Comparison of ENCODE assay signal across 8 cellular contexts in genomic region chr5:100780376-100780870, GRCh38.
A peak's percentile ranks its signal among the peaks of the same experiment; 100 is the strongest.
DNase-seq lines count a peak whose midpoint lies in the region; ATAC-seq, FAIRE-seq and TF ChIP-seq lines count a peak whose summit lies in the region.

No MANE protein-coding gene starts in this region.

- H3K9me3 ChIP-seq in A549 = no peaks in the 10 kb centered on the region

- H3K4me3 ChIP-seq in A549 = no peak overlapping the region

- peak overlapping the region; percentile 87 for H3K27ac Mint-ChIP-seq in activated CD4-positive, alpha-beta memory T cell treated with anti-CD3 and anti-CD28 coated beads for 36 hours
- H3K27ac Mint-ChIP-seq in stimulated activated naive CD8-positive, alpha-beta T cell treated with anti-CD3 and anti-CD28 coated beads, Interleukin-15, Interleukin-2, amounts not matched to agents 100 ng/mL and 50 ng/mL, for 24 hours = peak overlapping the region; percentile 96

- no peak for DNase-seq in A549 (ENCODE audit: low read depth in 1 of 2, low spot score in 1 of 2)
- DNase-seq in activated CD4-positive, alpha-beta memory T cell treated with anti-CD3 and anti-CD28 coated beads for 36 hours = no peak
- DNase-seq in foreskin keratinocyte = no peak
- DNase-seq in G401 (ENCODE audit: low spot score) = no peak
- DNase-seq in DMS53 treated with DMSO at 0.1 percent for 48 hours (lab: John Stamatoyannopoulos, UW; ENCODE audit: unreplicated experiment) = no peak

- FAIRE-seq in A549 (lab: Jason Lieb, UNC) = peak; percentile 28

- no peaks in the 10 kb centered on the region for H3K27me3 Mint-ChIP-seq in activated CD4-positive, alpha-beta memory T cell treated with anti-CD3 and anti-CD28 coated beads for 36 hours
- no peaks in the 10 kb centered on the region for H3K27me3 Mint-ChIP-seq in stimulated activated naive CD8-positive, alpha-beta T cell treated with anti-CD3 and anti-CD28 coated beads, Interleukin-15, Interleukin-2, amounts not matched to agents 100 ng/mL and 50 ng/mL, for 24 hours

- CTCF ChIA-PET in A549 (lab: Yijun Ruan, JAX) = no interaction called here
- CTCF ChIA-PET in activated CD4-positive, alpha-beta memory T cell treated with anti-CD3 and anti-CD28 coated beads for 36 hours (lab: Charles Lee) = interaction anchor here (0.9 kb wide), 1 partner anchor 123 kb away, joined by 4 read pairs; the partner anchor contains the start of gene ST8SIA4

- intact Hi-C loops in activated CD4-positive, alpha-beta memory T cell treated with anti-CD3 and anti-CD28 coated beads for 36 hours (cut with micrococcal nuclease) = loop anchor here (1.0 to 5.0 kb wide), 6 partner anchors 46 to 123 kb away; partner anchors contain the start of gene ST8SIA4

- TF ChIP-seq CTCF in A549 (IDR thresholded peaks at IDR 0.05) (no peak), foreskin keratinocyte (conservative IDR thresholded peaks at IDR 0.05) (no peak)

- TF ChIP-seq EP300 in A549 (IDR thresholded peaks at IDR 0.05) = no peak

- H3K4me1 Mint-ChIP-seq in activated CD4-positive, alpha-beta memory T cell treated with anti-CD3 and anti-CD28 coated beads for 36 hours (ENCODE audit: low read depth) = peaks cover 36% of the 10 kb centered on the region
- peaks cover 52% of the 10 kb centered on the region for H3K4me1 Mint-ChIP-seq in stimulated activated naive CD8-positive, alpha-beta T cell treated with anti-CD3 and anti-CD28 coated beads, Interleukin-15, Interleukin-2, amounts not matched to agents 100 ng/mL and 50 ng/mL, for 24 hours (ENCODE audit: low read depth)

- ATAC-seq in A549 (no peak), GM19035 (IDR thresholded peaks at IDR 0.05; ENCODE audit: unreplicated experiment) (peak; percentile 80), HG03108 (IDR thresholded peaks at IDR 0.05; ENCODE audit: unreplicated experiment) (peak; percentile 60), foreskin keratinocyte (no peak)

- peaks cover 11% of the 10 kb centered on the region for H3K4me1 ChIP-seq in A549
- H3K4me1 ChIP-seq in foreskin keratinocyte = peaks cover 10% of the 10 kb centered on the region

- no peak for TF ChIP-seq RAD21 in A549 (conservative IDR thresholded peaks at IDR 0.05 in 1 of 2, IDR thresholded peaks at IDR 0.05 in 1 of 2)

- peak overlapping the region; percentile 56 for H3K4me3 Mint-ChIP-seq in activated CD4-positive, alpha-beta memory T cell treated with anti-CD3 and anti-CD28 coated beads for 36 hours
- H3K4me3 Mint-ChIP-seq in stimulated activated naive CD8-positive, alpha-beta T cell treated with anti-CD3 and anti-CD28 coated beads, Interleukin-15, Interleukin-2, amounts not matched to agents 100 ng/mL and 50 ng/mL, for 24 hours = peak overlapping the region; percentile 79

- in situ Hi-C loops in G401 (cut with HindIII; ENCODE audit: low sequenced_read_pairs) = no loop called here

- no peak overlapping the region for H3K4me2 ChIP-seq in A549

- H3K27ac ChIP-seq in A549 = 0 out of 6 replicates have a peak overlapping the region, but pooled peaks of 1 of the 2 experiments have one; percentile 5
- H3K27ac ChIP-seq in foreskin keratinocyte = no peak overlapping the region

- no peaks in the 10 kb centered on the region for H3K36me3 Mint-ChIP-seq in activated CD4-positive, alpha-beta memory T cell treated with anti-CD3 and anti-CD28 coated beads for 36 hours
- peaks cover 12% of the 10 kb centered on the region for H3K36me3 Mint-ChIP-seq in stimulated activated naive CD8-positive, alpha-beta T cell treated with anti-CD3 and anti-CD28 coated beads, Interleukin-15, Interleukin-2, amounts not matched to agents 100 ng/mL and 50 ng/mL, for 24 hours (ENCODE audit: low read depth)

- H3K9me3 Mint-ChIP-seq in activated CD4-positive, alpha-beta memory T cell treated with anti-CD3 and anti-CD28 coated beads for 36 hours = peaks cover 4% of the 10 kb centered on the region
- peaks cover 8% of the 10 kb centered on the region for H3K9me3 Mint-ChIP-seq in stimulated activated naive CD8-positive, alpha-beta T cell treated with anti-CD3 and anti-CD28 coated beads, Interleukin-15, Interleukin-2, amounts not matched to agents 100 ng/mL and 50 ng/mL, for 24 hours

- TF ChIP-seq POLR2A in A549 (IDR thresholded peaks at IDR 0.05; ENCODE audit: low read length) = no peak

- POLR2A ChIA-PET in A549 (lab: Yijun Ruan, JAX) = no interaction called here
- POLR2A ChIA-PET in activated CD4-positive, alpha-beta memory T cell treated with anti-CD3 and anti-CD28 coated beads for 36 hours (lab: Charles Lee) = interaction anchor here (0.9 to 1.8 kb wide), 4 partner anchors 60 to 122 kb away, joined by 4 to 10 read pairs (median 7); partner anchors contain the start of gene ST8SIA4

- H3K27me3 ChIP-seq in foreskin keratinocyte = no peaks in the 10 kb centered on the region

- WGBS in A549 (ENCODE audit: missing lambda C conversion rate) = 85% methylated on average over 4 of the region's 4 CpGs

TF ChIP-seq in A549, 52 proteins besides CTCF, POLR2A, EP300 and RAD21:
- no peak for TF ChIP-seq FOXS1 (CRISPR knock-in tag; IDR thresholded peaks at IDR 0.05)
- TF ChIP-seq SMC3 (IDR thresholded peaks at IDR 0.05) = no peak
- TF ChIP-seq MAX (IDR thresholded peaks at IDR 0.05) = no peak
- no peak for TF ChIP-seq MAZ (IDR thresholded peaks at IDR 0.05; ENCODE audit: borderline replicate concordance, low read depth, low read length)
- no peak for TF ChIP-seq HOXB13 (CRISPR knock-in tag; IDR thresholded peaks at IDR 0.05; ENCODE audit: low read depth)
- no peak for TF ChIP-seq HDAC2 (IDR thresholded peaks at IDR 0.05)
- no peak for TF ChIP-seq GATA3 (IDR thresholded peaks at IDR 0.05; ENCODE audit: borderline replicate concordance)
- no peak for TF ChIP-seq ATOH8 (CRISPR knock-in tag; IDR thresholded peaks at IDR 0.05; ENCODE audit: low read depth)
- TF ChIP-seq ELK1 (IDR thresholded peaks at IDR 0.05; ENCODE audit: low read depth, low read length) = no peak
- no peak for TF ChIP-seq NR3C1 (IDR thresholded peaks at IDR 0.05)
- no peak for TF ChIP-seq RNF2 (IDR thresholded peaks at IDR 0.05; ENCODE audit: borderline replicate concordance, low read depth)
- no peak for TF ChIP-seq JUN (IDR thresholded peaks at IDR 0.05)
- TF ChIP-seq USF2 (IDR thresholded peaks at IDR 0.05) = no peak
- no peak for TF ChIP-seq HOXA7 (CRISPR knock-in tag; IDR thresholded peaks at IDR 0.05)
- TF ChIP-seq PBX3 (IDR thresholded peaks at IDR 0.05) = no peak
- TF ChIP-seq BCL3 (IDR thresholded peaks at IDR 0.05) = no peak

Comparison
In these comparisons a context has a peak if more than half of its experiments do, and no peak if none do; other contexts are left out.
1. ATAC-seq: peak in GM19035 (single experiment) and HG03108 (single experiment); none in A549 (0 of 2) and foreskin keratinocyte (single experiment).